In the genomic region with DNA sequence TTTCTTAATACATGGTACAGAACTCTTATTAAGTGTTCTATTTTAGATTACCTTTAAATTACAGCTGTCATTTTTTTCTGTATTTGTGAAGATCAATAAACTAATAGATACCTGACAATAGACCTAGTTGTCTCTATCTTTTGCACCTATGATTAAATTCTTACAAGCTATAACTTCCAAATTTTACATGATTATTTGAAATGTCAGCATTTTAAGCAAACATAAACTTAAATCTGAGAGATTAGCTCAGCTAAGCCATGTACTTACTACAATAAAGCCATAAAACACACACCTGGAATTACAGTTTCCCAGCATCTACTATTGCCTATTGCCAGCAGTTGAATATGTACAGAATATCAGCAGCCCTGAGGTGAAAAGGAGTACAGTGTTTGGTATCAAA, we compare ENCODE assay signal across 19 cellular contexts.
DNase-seq lines count a peak whose midpoint lies in the region; ATAC-seq, FAIRE-seq and TF ChIP-seq lines count a peak whose summit lies in the region.
"Had no signal": no experiment of that assay in that cellular context is flagged by ENCODE, and none has a peak within 500 bp of the region (broad histone marks: within the 10 kb centered on the region; RNA-seq: fewer than 3 reads in every experiment).

No MANE protein-coding gene starts in this region.

- H2AFZ ChIP-seq in IMR-90 (replicated peaks; ENCODE audit: low read length, poor library complexity) (no peak overlapping the region), neural progenitor cell (replicated peaks) (peak overlapping the region; percentile 5)
- H2AFZ ChIP-seq: GM23338 had no signal

- TF ChIP-seq CTCF in IMR-90 (conservative IDR thresholded peaks at IDR 0.05; ENCODE audit: low read depth, low read length) = no peak
- TF ChIP-seq CTCF in neural progenitor cell (IDR thresholded peaks at IDR 0.05) = no peak

- TF ChIP-seq RAD21 in IMR-90 (IDR thresholded peaks at IDR 0.05; ENCODE audit: low read length) = no peak

- H3K9me1 ChIP-seq in IMR-90 (ENCODE audit: insufficient read depth, low read length) = no peaks in the 10 kb centered on the region

- H4K91ac ChIP-seq in IMR-90 (ENCODE audit: insufficient read depth, low read depth, low read length) = no peak overlapping the region

- no peak overlapping the region for H2AK9ac ChIP-seq in IMR-90 (replicated peaks; ENCODE audit: low read depth, low read length, poor library complexity)

- CTCF ChIA-PET in IMR-90 (lab: Yijun Ruan, JAX) = no interaction called here

- no peaks in the 10 kb centered on the region for H3K36me3 ChIP-seq in IMR-90 (ENCODE audit: control insufficient read depth, insufficient read depth, low read length)
- H3K36me3 ChIP-seq in neural progenitor cell = no peaks in the 10 kb centered on the region
- H3K36me3 ChIP-seq: BLaER1 had no signal

- DNase-seq in IMR-90 = no peak
- DNase-seq in neural progenitor cell (ENCODE audit: low spot score) = no peak
- no peak for DNase-seq in mesenteric fat pad (ENCODE audit: low spot score)
- DNase-seq: Caco-2; CD4-positive, CD25-positive, alpha-beta regulatory T cell; CD8-positive, alpha-beta T cell; DMS153; DND-41; H9 had no signal

- ATAC-seq in IMR-90 (ENCODE audit: low read depth) (no peak), HG03045 (IDR thresholded peaks at IDR 0.05; ENCODE audit: unreplicated experiment) (no peak), GM19463 (IDR thresholded peaks at IDR 0.05; ENCODE audit: unreplicated experiment) (no peak)
- ATAC-seq: CD8-positive, alpha-beta T cell; GM23338; HCT116 had no signal

- BruUV-seq in IMR-90 (replicated peaks; lab: Mats Ljungman, UMichigan) = no TSS peak

- H3K27me3 ChIP-seq in IMR-90 (ENCODE audit: control insufficient read depth, insufficient read depth, low read length) (no peaks in the 10 kb centered on the region), neural progenitor cell (no peaks in the 10 kb centered on the region)
- H3K27me3 ChIP-seq: BLaER1 had no signal

- no peak overlapping the region for H4K8ac ChIP-seq in IMR-90 (ENCODE audit: low read depth in 2 of 2, low read length in 2 of 2)

- no peaks in the 10 kb centered on the region for H3K36me3 Mint-ChIP-seq in neural progenitor cell
- H3K36me3 Mint-ChIP-seq: CD4-positive, CD25-positive, alpha-beta regulatory T cell; CD8-positive, alpha-beta T cell had no signal

- intact Hi-C loops in IMR-90 (cut with micrococcal nuclease) = no loop called here

- no peaks in the 10 kb centered on the region for H3K79me2 ChIP-seq in neural progenitor cell (ENCODE audit: low read depth)

- no peak overlapping the region for H3K27ac ChIP-seq in IMR-90 (ENCODE audit: insufficient read depth, low read length)
- H3K27ac ChIP-seq in neural progenitor cell = no peak overlapping the region
- H3K27ac ChIP-seq: BLaER1, C4-2B had no signal

- no peak overlapping the region for H3K4me3 ChIP-seq in IMR-90 (ENCODE audit: insufficient read depth, low read depth, low read length)
- H3K4me3 ChIP-seq in neural progenitor cell = no peak overlapping the region
- H3K4me3 ChIP-seq: BLaER1, GM23338 had no signal

- no peaks in the 10 kb centered on the region for H4K20me1 ChIP-seq in IMR-90 (ENCODE audit: insufficient read depth, low read length)
- no peaks in the 10 kb centered on the region for H4K20me1 ChIP-seq in neural progenitor cell (ENCODE audit: low read depth)
- H4K20me1 ChIP-seq: BLaER1 had no signal

- peak; percentile 10 for FAIRE-seq in colon (lab: Jason Lieb, UNC)
- FAIRE-seq: G401.6, GM12892 had no signal

- TF ChIP-seq POLR2A in IMR-90 (IDR thresholded peaks at IDR 0.05; ENCODE audit: low read depth, low read length) = no peak

- no peak overlapping the region for H2BK20ac ChIP-seq in IMR-90 (ENCODE audit: low read depth, low read length)

- H3K23ac ChIP-seq in IMR-90 (ENCODE audit: low read depth, low read length) = no peak overlapping the region

- H3K18ac ChIP-seq in IMR-90 (ENCODE audit: low read depth, low read length) = no peak overlapping the region

- no peak overlapping the region for H3K4ac ChIP-seq in IMR-90 (ENCODE audit: low read depth, low read length)

- no peak overlapping the region for H3K27ac Mint-ChIP-seq in neural progenitor cell
- H3K27ac Mint-ChIP-seq: B cell; CD4-positive, CD25-positive, alpha-beta regulatory T cell; CD8-positive, alpha-beta T cell; GM23338; H9 had no signal

- no peak overlapping the region for H2AK5ac ChIP-seq in IMR-90 (ENCODE audit: low read depth, low read length)

- POLR2A ChIA-PET in IMR-90 (lab: Charles Lee; ENCODE audit: unreplicated experiment) = no interaction called here

- H3K56ac ChIP-seq in IMR-90 (ENCODE audit: extremely low read depth, insufficient read depth, low read length) = no peak overlapping the region

- no peak overlapping the region for H2BK5ac ChIP-seq in IMR-90 (ENCODE audit: low read depth, low read length, poor library complexity, severe bottlenecking)

- H3K9me3 Mint-ChIP-seq in neural progenitor cell = peaks cover under 1% of the 10 kb centered on the region
- H3K9me3 Mint-ChIP-seq: CD8-positive, alpha-beta T cell; GM23338; H9 had no signal

- H3K9ac ChIP-seq in IMR-90 (ENCODE audit: low read depth, low read length) = no peak overlapping the region
- no peak overlapping the region for H3K9ac ChIP-seq in neural progenitor cell
- H3K9ac ChIP-seq: BLaER1 had no signal

- H3K14ac ChIP-seq in IMR-90 (replicated peaks; ENCODE audit: low read depth, low read length) = no peak overlapping the region

- H3K79me1 ChIP-seq in IMR-90 (ENCODE audit: low read depth in 1 of 2, low read length in 2 of 2) = no peaks in the 10 kb centered on the region

- no peak overlapping the region for H2BK120ac ChIP-seq in IMR-90 (ENCODE audit: low read depth, low read length)

- no peak overlapping the region for H2BK15ac ChIP-seq in IMR-90 (ENCODE audit: low read depth, low read length)

- no peak overlapping the region for H3K4me2 ChIP-seq in IMR-90 (ENCODE audit: low read depth, low read length)
- no peak overlapping the region for H3K4me2 ChIP-seq in neural progenitor cell
- H3K4me2 ChIP-seq: BLaER1, GM23338 had no signal

- no peak overlapping the region for H4K5ac ChIP-seq in IMR-90 (ENCODE audit: low read depth, low read length)

- H3K4me1 Mint-ChIP-seq in neural progenitor cell = no peaks in the 10 kb centered on the region
- H3K4me1 Mint-ChIP-seq: B cell; CD4-positive, CD25-positive, alpha-beta regulatory T cell had no signal

- no peak overlapping the region for H3K4me3 Mint-ChIP-seq in neural progenitor cell
- H3K4me3 Mint-ChIP-seq: B cell; CD4-positive, CD25-positive, alpha-beta regulatory T cell; CD8-positive, alpha-beta T cell; GM23338; H9 had no signal

- no peaks in the 10 kb centered on the region for H3K9me3 ChIP-seq in IMR-90 (ENCODE audit: control insufficient read depth, insufficient read depth, low read length)
- no peaks in the 10 kb centered on the region for H3K9me3 ChIP-seq in neural progenitor cell (ENCODE audit: low read depth)
- H3K9me3 ChIP-seq: BLaER1, Caco-2 had no signal

- dilution Hi-C loops in IMR-90 (cut with HindIII; ENCODE audit: low sequenced_read_pairs, unreplicated experiment) = no loop called here

- no peaks in the 10 kb centered on the region for H3K4me1 ChIP-seq in IMR-90 (ENCODE audit: control insufficient read depth, insufficient read depth, low read length)
- H3K4me1 ChIP-seq in neural progenitor cell = peaks cover 3% of the 10 kb centered on the region
- H3K4me1 ChIP-seq: BLaER1, Caco-2 had no signal

- no peaks in the 10 kb centered on the region for H3F3A ChIP-seq in neural progenitor cell (ENCODE audit: low read depth)

- H3K27me3 Mint-ChIP-seq in neural progenitor cell (ENCODE audit: insufficient read depth, low read depth) = no peaks in the 10 kb centered on the region
- H3K27me3 Mint-ChIP-seq: B cell; CD4-positive, CD25-positive, alpha-beta regulatory T cell had no signal

- in situ Hi-C loops in IMR-90 (cut with MboI; ENCODE audit: low sequenced_read_pairs) = no loop called here

TF ChIP-seq in IMR-90, 13 proteins besides CTCF, POLR2A, EP300 and RAD21:
- TF ChIP-seq CEBPB (IDR thresholded peaks at IDR 0.05; ENCODE audit: low read depth, low read length) (no peak), FOS (IDR thresholded peaks at IDR 0.05; ENCODE audit: low read depth, low read length) (no peak), BHLHE40 (IDR thresholded peaks at IDR 0.05; ENCODE audit: low read depth, low read length) (no peak), MXI1 (IDR thresholded peaks at IDR 0.05; ENCODE audit: borderline replicate concordance, low read depth, low read length) (no peak), MAFK (IDR thresholded peaks at IDR 0.05; ENCODE audit: low read depth, low read length) (peak; percentile 70)
- TF ChIP-seq, protein P1, sequence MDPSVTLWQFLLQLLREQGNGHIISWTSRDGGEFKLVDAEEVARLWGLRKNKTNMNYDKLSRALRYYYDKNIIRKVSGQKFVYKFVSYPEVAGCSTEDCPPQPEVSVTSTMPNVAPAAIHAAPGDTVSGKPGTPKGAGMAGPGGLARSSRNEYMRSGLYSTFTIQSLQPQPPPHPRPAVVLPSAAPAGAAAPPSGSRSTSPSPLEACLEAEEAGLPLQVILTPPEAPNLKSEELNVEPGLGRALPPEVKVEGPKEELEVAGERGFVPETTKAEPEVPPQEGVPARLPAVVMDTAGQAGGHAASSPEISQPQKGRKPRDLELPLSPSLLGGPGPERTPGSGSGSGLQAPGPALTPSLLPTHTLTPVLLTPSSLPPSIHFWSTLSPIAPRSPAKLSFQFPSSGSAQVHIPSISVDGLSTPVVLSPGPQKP (IDR thresholded peaks at IDR 0.05; ENCODE audit: borderline replicate concordance, low read depth, low read length) = no peak
